ENCODE assay signal across 19 cellular contexts in genomic region chr16:69863882-69864281, GRCh38.
"Had no signal": no experiment of that assay in that cellular context is flagged by ENCODE, and none has a peak within 500 bp of the region (broad histone marks: within the 10 kb centered on the region; RNA-seq: fewer than 3 reads in every experiment).

No MANE protein-coding gene starts in this region.

- H3K4me1 Mint-ChIP-seq: memory B cell had no signal

- H3K9me3 Mint-ChIP-seq: dendritic cell treated with granulocyte-macrophage colony-stimulating factor and Interleukin-4, amounts not matched to agents 40 ng/mL and 50 ng/mL, for 4 days; effector memory CD8-positive, alpha-beta T cell; immature natural killer cell; memory B cell; mesothelial cell of epicardium; natural killer cell; neural crest cell had no signal

- DNase-seq: effector memory CD8-positive, alpha-beta T cell; esophagus squamous epithelium; foreskin fibroblast; glutamatergic neuron; immature natural killer cell; left lung; lower lobe of right lung; natural killer cell; sigmoid colon; stimulated activated CD4-positive, alpha-beta T cell treated with anti-CD3 and anti-CD28 coated beads, Interleukin-2, amount 100 ng/mL, for 24 hours; stimulated activated CD4-positive, alpha-beta T cell treated with anti-CD3 and anti-CD28 coated beads, Interleukin-4, amount 100 ng/mL, for 4 hours; stimulated activated naive CD4-positive, alpha-beta T cell; stomach; transverse colon had no signal

- ATAC-seq: effector memory CD8-positive, alpha-beta T cell; gastroesophageal sphincter; left lung; lower lobe of right lung; natural killer cell had no signal

- H3K4me3 Mint-ChIP-seq: dendritic cell treated with granulocyte-macrophage colony-stimulating factor and Interleukin-4, amounts not matched to agents 40 ng/mL and 50 ng/mL, for 4 days; effector memory CD8-positive, alpha-beta T cell; immature natural killer cell; memory B cell; mesothelial cell of epicardium; natural killer cell; neural crest cell had no signal

- H3K27me3 Mint-ChIP-seq: dendritic cell treated with granulocyte-macrophage colony-stimulating factor and Interleukin-4, amounts not matched to agents 40 ng/mL and 50 ng/mL, for 4 days; effector memory CD8-positive, alpha-beta T cell; memory B cell had no signal

- H3K27ac Mint-ChIP-seq: dendritic cell treated with granulocyte-macrophage colony-stimulating factor and Interleukin-4, amounts not matched to agents 40 ng/mL and 50 ng/mL, for 4 days; effector memory CD8-positive, alpha-beta T cell; immature natural killer cell; memory B cell; mesothelial cell of epicardium; natural killer cell had no signal
